Comparison of ENCODE assay signal across 17 cellular contexts in genomic region chr16:46850619-46851555, GRCh38. TPM values are rescaled to one million over a fixed set of nuclear protein-coding genes. Genes with fewer than 3 reads are reported as not detected.
DNase-seq lines count a peak whose midpoint lies in the region; ATAC-seq lines count a peak whose summit lies in the region.
"Had no signal": no experiment of that assay in that cellular context is flagged by ENCODE, and none has a peak within 500 bp of the region (broad histone marks: within the 10 kb centered on the region; RNA-seq: fewer than 3 reads in every experiment).

No MANE protein-coding gene starts in this region.

- intact Hi-C loops in head of caudate nucleus (cut with DNase I) = loop anchor here (5.0 kb wide), 1 partner anchor 56 kb away; no protein-coding TSS in a partner anchor

- DNase-seq in HT-29 (ENCODE audit: low spot score) (peak; percentile 27), mucosa of gallbladder (ENCODE audit: low spot score) (peak; percentile 36), ecto neural progenitor cell (ENCODE audit: low spot score) (no peak), C1 segment of cervical spinal cord (lab: John Stamatoyannopoulos, UW) (no peak), head of caudate nucleus (no peak), GF-D8 (lab: John Stamatoyannopoulos, UW) (no peak)
- DNase-seq: activated CD4-positive, alpha-beta T cell treated with anti-CD3 and anti-CD28 coated beads, Interleukin-2, amount 50 U/mL, for 48 hours; activated naive CD8-positive, alpha-beta T cell treated with anti-CD3 and anti-CD28 coated beads for 36 hours; activated T-cell treated with anti-CD3 and anti-CD28 coated beads, Interleukin-2, amount 50 U/mL, for 4 hours; COR-L47; GM23248; heart right ventricle; midbrain; MV-4-11; retina had no signal

- peak; percentile 64 for ATAC-seq in GM18867 (IDR thresholded peaks at IDR 0.05; ENCODE audit: unreplicated experiment)
- ATAC-seq in GM21723 (IDR thresholded peaks at IDR 0.05; ENCODE audit: unreplicated experiment) = peak; percentile 66
- ATAC-seq: activated T-cell treated with anti-CD3 and anti-CD28 coated beads, Interleukin-2, amount 50 U/mL, for 4 hours; heart right ventricle had no signal

RNA-seq across cellular contexts. Expression of gene C16orf87, which starts 19.9 kb away (rescaled TPM):
- total RNA-seq in HT-29 (2014; rRNA removed; shearing (Covaris generic)) = 3.1 and 3.6 TPM in 2 replicates
- total RNA-seq in mucosa of gallbladder = 8.3 TPM

RNA-seq across cellular contexts. Expression of gene GPT2, which starts 33.3 kb away (rescaled TPM):
- total RNA-seq in HT-29 (2014; rRNA removed; shearing (Covaris generic)) = 77.0 and 89.0 TPM in 2 replicates
- total RNA-seq in mucosa of gallbladder = 44.7 TPM

Comparison
In these comparisons a context has a peak if more than half of its experiments do, and no peak if none do; other contexts are left out.
1. DNase-seq: peak in HT-29 (single experiment) and mucosa of gallbladder (single experiment); none in ecto neural progenitor cell (single experiment), C1 segment of cervical spinal cord (0 of 14), head of caudate nucleus (0 of 42) and GF-D8 (single experiment).